In the genomic region with DNA sequence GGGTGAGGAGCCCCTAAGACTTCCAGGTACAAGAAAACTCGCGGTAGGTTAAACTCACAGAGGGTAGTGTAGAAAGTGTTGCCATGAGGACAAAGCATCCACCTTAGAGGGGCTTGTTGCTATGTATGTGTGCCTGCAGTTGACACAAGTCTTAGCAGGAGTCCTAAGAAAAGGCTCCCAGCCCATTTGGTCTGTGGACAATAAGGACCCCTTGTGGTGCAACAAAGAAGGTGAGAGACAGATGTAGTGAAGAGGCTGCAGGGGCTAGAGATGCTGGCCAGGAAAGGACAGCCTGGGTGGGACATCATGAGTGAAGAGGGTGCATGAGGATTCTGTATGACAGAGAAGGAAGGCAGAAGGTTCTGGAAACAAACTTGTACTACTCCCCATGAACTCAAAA, we compare ENCODE assay signal across 9 cellular contexts. TPM values are rescaled to one million over a fixed set of nuclear protein-coding genes. Genes with fewer than 3 reads are reported as not detected.
DNase-seq lines count a peak whose midpoint lies in the region; ATAC-seq, FAIRE-seq and TF ChIP-seq lines count a peak whose summit lies in the region.
"Had no signal": no experiment of that assay in that cellular context is flagged by ENCODE, and none has a peak within 500 bp of the region (broad histone marks: within the 10 kb centered on the region; RNA-seq: fewer than 3 reads in every experiment).

No MANE protein-coding gene starts in this region.

- TF ChIP-seq CTCF in D721Med (IDR thresholded peaks at IDR 0.05; ENCODE audit: insufficient read depth, missing control alignments): peak; percentile 34
- peak; percentile 20 to 32 (median 26) for TF ChIP-seq CTCF in right lobe of liver (IDR thresholded peaks at IDR 0.05)

- no peak overlapping the region for H3K27ac ChIP-seq in right lobe of liver
- H3K27ac ChIP-seq: parathyroid adenoma had no signal

- H3K4me1 ChIP-seq in right lobe of liver: no peaks in the 10 kb centered on the region
- H3K4me1 ChIP-seq: parathyroid adenoma had no signal

- intact Hi-C loops in right lobe of liver (cut with DNase I): no loop called here

- H3K4me3 ChIP-seq in right lobe of liver: no peak overlapping the region

- no peak for TF ChIP-seq POLR2A in right lobe of liver (IDR thresholded peaks at IDR 0.05)

- DNase-seq in D721Med (ENCODE audit: insufficient read length, low spot score): no peak
- peak; percentile 53 for DNase-seq in NOMO-1 treated with DMSO at 0.1 percent for 48 hours (lab: John Stamatoyannopoulos, UW; ENCODE audit: unreplicated experiment)
- peak; percentile 34 for DNase-seq in astrocyte of the hippocampus (ENCODE audit: low read depth, low spot score)
- DNase-seq in right lobe of liver: no peak
- no peak for DNase-seq in NCI-H2081 treated with DMSO at 0.1 percent for 48 hours (lab: John Stamatoyannopoulos, UW)
- no peak for DNase-seq in frontal cortex (ENCODE audit: low spot score in 2 of 2)

- H3K9me3 ChIP-seq in right lobe of liver: peaks cover 0 to 3% (median 0%) of the 10 kb centered on the region in 4 donors

- ATAC-seq in GM21526 (IDR thresholded peaks at IDR 0.05; ENCODE audit: low FRiP score, unreplicated experiment) (peak; percentile 56), right lobe of liver (peak; percentile 54 to 58 (median 55)), HG03457 (IDR thresholded peaks at IDR 0.05; ENCODE audit: unreplicated experiment) (no peak)

- no peaks in the 10 kb centered on the region for H3K36me3 ChIP-seq in right lobe of liver

- no peak for FAIRE-seq in D721Med (lab: Jason Lieb, UNC)
- FAIRE-seq in frontal cortex (lab: Jason Lieb, UNC): no peak

- WGBS in right lobe of liver (ENCODE audit: insufficient coverage, low coverage, low lambda C conversion rate, missing lambda C conversion rate): 58% methylated on average over 2 of the region's 2 CpGs

- no peaks in the 10 kb centered on the region for H3K27me3 ChIP-seq in right lobe of liver

RNA-seq across cellular contexts. Expression of gene IL10, which starts 36.3 kb away (rescaled TPM):
- total RNA-seq in right lobe of liver: 1 to 10 TPM in 1 of 6 experiments, under 1 TPM in 3, not detected in 2; 0.26 to 2.2 (median 0.63) TPM
- total RNA-seq in frontal cortex: 0.41 TPM

RNA-seq across cellular contexts. Expression of gene IL19, which starts 38.0 kb away (rescaled TPM):
- not detected for total RNA-seq in right lobe of liver
- total RNA-seq in frontal cortex: not detected

RNA-seq across cellular contexts. Expression of gene IL20, which starts 56.8 kb away (rescaled TPM):
- total RNA-seq in right lobe of liver (not detected), frontal cortex (not detected)

Comparison
In these comparisons a context has a peak if more than half of its experiments do, and no peak if none do; other contexts are left out.
1. DNase-seq: peak in NOMO-1 treated with DMSO at 0.1 percent for 48 hours (single experiment) and astrocyte of the hippocampus (single experiment); none in D721Med (single experiment), right lobe of liver (0 of 3), NCI-H2081 treated with DMSO at 0.1 percent for 48 hours (single experiment) and frontal cortex (0 of 2).